ENCODE assay signal across 12 cellular contexts in the genomic region with DNA sequence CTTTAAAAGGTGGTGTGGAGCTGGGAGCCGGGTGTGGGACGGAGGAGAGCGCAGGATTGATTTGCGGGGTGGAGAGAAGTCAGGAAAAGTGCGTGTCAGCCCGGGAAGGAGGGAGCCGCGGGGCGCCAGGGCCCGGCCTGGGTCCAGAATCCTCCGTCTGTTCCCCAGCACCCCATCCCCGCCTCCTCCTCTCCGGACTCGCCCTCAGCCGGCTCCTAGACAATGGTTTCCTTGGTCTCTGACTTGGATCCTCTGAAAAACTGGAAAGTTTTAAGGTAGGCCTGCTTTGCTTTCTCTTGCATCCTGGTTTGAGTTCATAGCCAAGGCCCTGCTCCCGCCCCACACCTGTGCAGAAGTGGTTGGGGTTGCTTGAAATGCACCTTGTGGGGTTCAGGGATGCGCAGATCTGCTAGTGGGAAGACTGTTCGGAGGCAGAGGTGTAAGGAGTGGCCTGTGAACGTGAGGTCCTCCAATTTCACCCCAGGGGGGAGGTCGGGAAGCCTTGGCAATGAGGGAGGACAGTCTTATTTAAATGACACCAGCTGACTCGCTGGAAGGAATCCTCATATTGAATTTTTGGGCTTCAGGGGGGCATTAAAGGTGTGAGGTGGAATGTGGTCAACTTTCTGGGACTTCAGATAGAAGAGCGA.
DNase-seq lines count a peak whose midpoint lies in the region; ATAC-seq and TF ChIP-seq lines count a peak whose summit lies in the region.
"Had no signal": no experiment of that assay in that cellular context is flagged by ENCODE, and none has a peak within 500 bp of the region (broad histone marks: within the 10 kb centered on the region; RNA-seq: fewer than 3 reads in every experiment).

No MANE protein-coding gene starts in this region.

- no peak overlapping the region for H3K4me3 ChIP-seq in RWPE2 (ENCODE audit: severe bottlenecking)
- peak overlapping the region; percentile 4 for H3K4me3 ChIP-seq in fibroblast of pulmonary artery (replicated peaks; ENCODE audit: low read depth, low read length)
- H3K4me3 ChIP-seq in mucosa of rectum (ENCODE audit: low read length in 2 of 2): peak overlapping the region in 1 of 2 donors; percentile 7
- H3K4me3 ChIP-seq in thyroid gland (replicated peaks in 1 of 3): no peak overlapping the region

- TF ChIP-seq CTCF in RWPE2 (IDR thresholded peaks at IDR 0.05; ENCODE audit: poor library complexity, severe bottlenecking): no peak
- TF ChIP-seq CTCF in fibroblast of pulmonary artery (IDR thresholded peaks at IDR 0.05; ENCODE audit: low read length, missing control alignments): no peak
- no peak for TF ChIP-seq CTCF in thyroid gland (IDR thresholded peaks at IDR 0.05)
- TF ChIP-seq CTCF in activated CD8-positive, alpha-beta T cell treated with anti-CD3 and anti-CD28 coated beads for 36 hours (IDR thresholded peaks at IDR 0.05): no peak

- intact Hi-C loops in thyroid gland (cut with DNase I): no loop called here
- intact Hi-C loops in activated CD8-positive, alpha-beta T cell treated with anti-CD3 and anti-CD28 coated beads for 36 hours (cut with micrococcal nuclease): no loop called here

- H3K27ac Mint-ChIP-seq in activated CD8-positive, alpha-beta T cell treated with anti-CD3 and anti-CD28 coated beads for 36 hours: no peak overlapping the region
- H3K27ac Mint-ChIP-seq: memory B cell; stimulated activated naive CD8-positive, alpha-beta T cell treated with anti-CD3 and anti-CD28 coated beads, Interleukin-15, amount 100 ng/mL, for 72 hours had no signal

- H3K36me3 Mint-ChIP-seq in activated CD8-positive, alpha-beta T cell treated with anti-CD3 and anti-CD28 coated beads for 36 hours (ENCODE audit: low read depth): no peaks in the 10 kb centered on the region
- H3K36me3 Mint-ChIP-seq: memory B cell had no signal

- no peak for TF ChIP-seq POLR2A in thyroid gland (IDR thresholded peaks at IDR 0.05)

- no peaks in the 10 kb centered on the region for H3K9me3 Mint-ChIP-seq in activated CD8-positive, alpha-beta T cell treated with anti-CD3 and anti-CD28 coated beads for 36 hours
- H3K9me3 Mint-ChIP-seq: memory B cell; stimulated activated naive CD8-positive, alpha-beta T cell treated with anti-CD3 and anti-CD28 coated beads, Interleukin-15, amount 100 ng/mL, for 72 hours had no signal

- ATAC-seq in RWPE2 (ENCODE audit: low read depth): no peak
- no peak for ATAC-seq in GM18907 (IDR thresholded peaks at IDR 0.05; ENCODE audit: unreplicated experiment)
- no peak for ATAC-seq in activated CD8-positive, alpha-beta T cell treated with anti-CD3 and anti-CD28 coated beads for 36 hours
- ATAC-seq in GM18498 (IDR thresholded peaks at IDR 0.05; ENCODE audit: unreplicated experiment): no peak
- ATAC-seq: stimulated activated naive CD8-positive, alpha-beta T cell treated with anti-CD3 and anti-CD28 coated beads, Interleukin-15, amount 100 ng/mL, for 72 hours had no signal

- H3K4me1 Mint-ChIP-seq in activated CD8-positive, alpha-beta T cell treated with anti-CD3 and anti-CD28 coated beads for 36 hours (ENCODE audit: low read depth): no peaks in the 10 kb centered on the region
- H3K4me1 Mint-ChIP-seq: memory B cell; stimulated activated naive CD8-positive, alpha-beta T cell treated with anti-CD3 and anti-CD28 coated beads, Interleukin-15, amount 100 ng/mL, for 72 hours had no signal

- H3K9me3 ChIP-seq in RWPE2 (ENCODE audit: severe bottlenecking) (no peaks in the 10 kb centered on the region), mucosa of rectum (ENCODE audit: control insufficient read depth in 2 of 2, low read length in 2 of 2) (no peaks in the 10 kb centered on the region), thyroid gland (no peaks in the 10 kb centered on the region)

- H3K36me3 ChIP-seq in RWPE2 (ENCODE audit: low read depth) (no peaks in the 10 kb centered on the region), mucosa of rectum (ENCODE audit: control insufficient read depth in 2 of 2, insufficient read depth in 2 of 2, low read length in 2 of 2) (no peaks in the 10 kb centered on the region), thyroid gland (no peaks in the 10 kb centered on the region)

- peaks cover 50% of the 10 kb centered on the region for H3K4me1 ChIP-seq in RWPE2 (ENCODE audit: insufficient read depth, poor library complexity, severe bottlenecking)
- H3K4me1 ChIP-seq in mucosa of rectum (ENCODE audit: control insufficient read depth in 2 of 2, insufficient read depth in 2 of 2, low read length in 2 of 2): peaks cover 0 to 2% of the 10 kb centered on the region in 2 donors
- H3K4me1 ChIP-seq in thyroid gland: peaks cover 15 to 17% of the 10 kb centered on the region in 2 donors

- no peak overlapping the region for H3K4me3 Mint-ChIP-seq in activated CD8-positive, alpha-beta T cell treated with anti-CD3 and anti-CD28 coated beads for 36 hours
- H3K4me3 Mint-ChIP-seq: memory B cell; stimulated activated naive CD8-positive, alpha-beta T cell treated with anti-CD3 and anti-CD28 coated beads, Interleukin-15, amount 100 ng/mL, for 72 hours had no signal

- peaks cover 20% of the 10 kb centered on the region for H3K27me3 Mint-ChIP-seq in activated CD8-positive, alpha-beta T cell treated with anti-CD3 and anti-CD28 coated beads for 36 hours

- H3K27ac ChIP-seq in RWPE2 (ENCODE audit: poor library complexity, severe bottlenecking) (peak overlapping the region; percentile 95), mucosa of rectum (ENCODE audit: low read depth in 2 of 2, low read length in 2 of 2) (peak overlapping the region; percentile 52 to 65), thyroid gland (peak overlapping the region; percentile 45 to 65 (median 58))

- peak overlapping the region in 1 of 2 donors; percentile 53 for H3K9ac ChIP-seq in mucosa of rectum (ENCODE audit: low read depth in 1 of 2, low read length in 2 of 2)

- CTCF ChIA-PET in activated CD8-positive, alpha-beta T cell treated with anti-CD3 and anti-CD28 coated beads for 36 hours (lab: Charles Lee): no interaction called here

- POLR2A ChIA-PET in activated CD8-positive, alpha-beta T cell treated with anti-CD3 and anti-CD28 coated beads for 36 hours (lab: Charles Lee): no interaction called here

- DNase-seq in RWPE2 (ENCODE audit: low spot score) (no peak), fibroblast of pulmonary artery (ENCODE audit: low read depth) (no peak), thyroid gland (no peak), COLO668 (lab: John Stamatoyannopoulos, UW; ENCODE audit: unreplicated experiment) (no peak)
- DNase-seq in activated CD8-positive, alpha-beta T cell treated with anti-CD3 and anti-CD28 coated beads for 36 hours: no peak
- DNase-seq: effector CD8-positive, alpha-beta T cell; NCI-H1105 treated with DMSO at 0.1 percent for 48 hours; stimulated activated naive CD8-positive, alpha-beta T cell treated with anti-CD3 and anti-CD28 coated beads, Interleukin-15, amount 100 ng/mL, for 72 hours had no signal

- WGBS in thyroid gland, 2 donors: 64 to 68% methylated on average over 22 of the region's 22 CpGs

- H3K27me3 ChIP-seq in RWPE2 (ENCODE audit: insufficient read depth, poor library complexity, severe bottlenecking): no peaks in the 10 kb centered on the region
- no peaks in the 10 kb centered on the region for H3K27me3 ChIP-seq in mucosa of rectum (ENCODE audit: control insufficient read depth in 2 of 2, insufficient read depth in 2 of 2, low read length in 2 of 2)
- no peaks in the 10 kb centered on the region for H3K27me3 ChIP-seq in thyroid gland
